In the genomic region with DNA sequence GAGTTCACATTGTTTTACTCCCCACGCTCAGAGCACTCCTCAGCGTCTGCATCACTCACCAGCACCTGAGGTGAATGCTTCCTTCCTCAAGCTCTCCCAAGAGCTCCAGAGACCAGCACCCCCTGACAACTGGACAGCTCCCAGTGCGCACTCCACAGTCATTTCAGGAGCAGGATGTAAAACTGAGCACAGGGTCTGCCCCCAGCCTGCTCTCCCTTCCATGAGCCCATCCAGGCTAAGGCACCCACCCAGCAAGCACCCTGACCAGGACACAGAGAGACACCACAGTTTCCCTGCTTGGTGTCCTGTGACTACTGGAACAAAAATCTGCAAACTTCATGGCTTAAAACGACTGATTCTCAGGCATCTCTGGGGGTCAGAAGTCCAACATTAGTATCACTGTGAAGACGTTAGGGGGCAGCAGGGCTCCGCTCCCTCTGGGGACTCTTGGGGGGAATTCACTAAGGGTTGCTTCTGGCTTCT, we compare ENCODE assay signal across 9 cellular contexts. TPM values are rescaled to one million over a fixed set of nuclear protein-coding genes. Genes with fewer than 3 reads are reported as not detected.
DNase-seq lines count a peak whose midpoint lies in the region; ATAC-seq and TF ChIP-seq lines count a peak whose summit lies in the region.
"Had no signal": no experiment of that assay in that cellular context is flagged by ENCODE, and none has a peak within 500 bp of the region (broad histone marks: within the 10 kb centered on the region; RNA-seq: fewer than 3 reads in every experiment).

No MANE protein-coding gene starts in this region.

- intact Hi-C loops in activated T-helper 1 cell treated with anti-CD3 and anti-CD28 coated beads, Interleukin-12 subunit alpha, Interleukin-12 subunit beta, Interleukin-2, Interleukin-4 antibody, amounts not matched to agents 30 ng/mL and 10 ng/mL and 1 ng/mL, durations not matched to agents 14 hours and 24 hours and 36 hours (cut with micrococcal nuclease) = loop anchor here (5.0 kb wide), 1 partner anchor 293 kb away; the partner anchor contains the start of gene BEST1

- H3K9me3 Mint-ChIP-seq in activated T-helper 1 cell treated with anti-CD3 and anti-CD28 coated beads, Interleukin-12 subunit alpha, Interleukin-12 subunit beta, Interleukin-2, Interleukin-4 antibody, amounts not matched to agents 30 ng/mL and 10 ng/mL and 1 ng/mL, durations not matched to agents 14 hours and 24 hours and 36 hours = peaks cover 11% of the 10 kb centered on the region
- peaks cover 4 to 12% (median 9%) of the 10 kb centered on the region in 6 donors for H3K9me3 Mint-ChIP-seq in immature natural killer cell

- DNase-seq in GM20000 (ENCODE audit: low spot score) (peak; percentile 36), NCI-H82 treated with DMSO at 0.1 percent for 48 hours (lab: John Stamatoyannopoulos, UW; ENCODE audit: unreplicated experiment) (peak; percentile 1), ecto neural progenitor cell (ENCODE audit: low spot score) (peak; percentile 72), retinal pigment epithelial cell (ENCODE audit: low read depth) (no peak), immature natural killer cell (no peak)
- DNase-seq in activated T-helper 1 cell treated with anti-CD3 and anti-CD28 coated beads, Interleukin-12 subunit alpha, Interleukin-12 subunit beta, Interleukin-2, Interleukin-4 antibody, amounts not matched to agents 30 ng/mL and 10 ng/mL and 1 ng/mL, durations not matched to agents 14 hours and 24 hours and 36 hours (ENCODE audit: low spot score) = no peak
- DNase-seq: cortex of kidney had no signal

- TF ChIP-seq CTCF in GM20000 (IDR thresholded peaks at IDR 0.05; ENCODE audit: extremely low read depth, missing control alignments) (peak; percentile 2), retinal pigment epithelial cell (conservative IDR thresholded peaks at IDR 0.05; ENCODE audit: low read depth, low read length) (peak; percentile 46)

- H3K27ac Mint-ChIP-seq in activated T-helper 1 cell treated with anti-CD3 and anti-CD28 coated beads, Interleukin-12 subunit alpha, Interleukin-12 subunit beta, Interleukin-2, Interleukin-4 antibody, amounts not matched to agents 30 ng/mL and 10 ng/mL and 1 ng/mL, durations not matched to agents 14 hours and 24 hours and 36 hours = no peak overlapping the region
- no peak overlapping the region for H3K27ac Mint-ChIP-seq in immature natural killer cell

- H3K36me3 Mint-ChIP-seq in activated T-helper 1 cell treated with anti-CD3 and anti-CD28 coated beads, Interleukin-12 subunit alpha, Interleukin-12 subunit beta, Interleukin-2, Interleukin-4 antibody, amounts not matched to agents 30 ng/mL and 10 ng/mL and 1 ng/mL, durations not matched to agents 14 hours and 24 hours and 36 hours (ENCODE audit: low read depth) = no peaks in the 10 kb centered on the region
- H3K36me3 Mint-ChIP-seq in immature natural killer cell = peaks cover 0 to 9% (median 0%) of the 10 kb centered on the region in 3 donors

- no peaks in the 10 kb centered on the region for H3K4me1 Mint-ChIP-seq in activated T-helper 1 cell treated with anti-CD3 and anti-CD28 coated beads, Interleukin-12 subunit alpha, Interleukin-12 subunit beta, Interleukin-2, Interleukin-4 antibody, amounts not matched to agents 30 ng/mL and 10 ng/mL and 1 ng/mL, durations not matched to agents 14 hours and 24 hours and 36 hours (ENCODE audit: low read depth)
- no peaks in the 10 kb centered on the region for H3K4me1 Mint-ChIP-seq in immature natural killer cell

- no peak overlapping the region for H3K4me3 Mint-ChIP-seq in activated T-helper 1 cell treated with anti-CD3 and anti-CD28 coated beads, Interleukin-12 subunit alpha, Interleukin-12 subunit beta, Interleukin-2, Interleukin-4 antibody, amounts not matched to agents 30 ng/mL and 10 ng/mL and 1 ng/mL, durations not matched to agents 14 hours and 24 hours and 36 hours
- H3K4me3 Mint-ChIP-seq in immature natural killer cell = no peak overlapping the region

- ATAC-seq in GM21390 (IDR thresholded peaks at IDR 0.05; ENCODE audit: unreplicated experiment) = no peak

- no peak overlapping the region for H3K4me3 ChIP-seq in retinal pigment epithelial cell (ENCODE audit: low read length)

- peaks cover 9% of the 10 kb centered on the region for H3K27me3 Mint-ChIP-seq in activated T-helper 1 cell treated with anti-CD3 and anti-CD28 coated beads, Interleukin-12 subunit alpha, Interleukin-12 subunit beta, Interleukin-2, Interleukin-4 antibody, amounts not matched to agents 30 ng/mL and 10 ng/mL and 1 ng/mL, durations not matched to agents 14 hours and 24 hours and 36 hours (ENCODE audit: insufficient read depth)
- H3K27me3 Mint-ChIP-seq in immature natural killer cell (ENCODE audit: low read depth in 3 of 3) = peaks cover 6 to 21% (median 8%) of the 10 kb centered on the region in 3 donors

RNA-seq across cellular contexts. Expression of gene SCGB1D2, which starts 3.3 kb away (rescaled TPM):
- not detected in 2 replicates for total RNA-seq in activated T-helper 1 cell treated with anti-CD3 and anti-CD28 coated beads, Interleukin-12 subunit alpha, Interleukin-12 subunit beta, Interleukin-2, Interleukin-4 antibody, amounts not matched to agents 30 ng/mL and 10 ng/mL and 1 ng/mL, durations not matched to agents 14 hours and 24 hours and 36 hours
- not detected for polyA plus RNA-seq in immature natural killer cell
- total RNA-seq: pulmonary artery endothelial cell had no signal

RNA-seq across cellular contexts. Expression of gene SCGB2A2, which starts 24.6 kb away (rescaled TPM):
- total RNA-seq in activated T-helper 1 cell treated with anti-CD3 and anti-CD28 coated beads, Interleukin-12 subunit alpha, Interleukin-12 subunit beta, Interleukin-2, Interleukin-4 antibody, amounts not matched to agents 30 ng/mL and 10 ng/mL and 1 ng/mL, durations not matched to agents 14 hours and 24 hours and 36 hours = not detected in 2 replicates
- polyA plus RNA-seq in immature natural killer cell = not detected
- total RNA-seq: pulmonary artery endothelial cell had no signal

RNA-seq across cellular contexts. Expression of gene SCGB2A1, which starts 36.8 kb away (rescaled TPM):
- total RNA-seq in activated T-helper 1 cell treated with anti-CD3 and anti-CD28 coated beads, Interleukin-12 subunit alpha, Interleukin-12 subunit beta, Interleukin-2, Interleukin-4 antibody, amounts not matched to agents 30 ng/mL and 10 ng/mL and 1 ng/mL, durations not matched to agents 14 hours and 24 hours and 36 hours = not detected in 2 replicates
- not detected for polyA plus RNA-seq in immature natural killer cell
- total RNA-seq: pulmonary artery endothelial cell had no signal

RNA-seq across cellular contexts. Expression of gene SCGB1D4, which starts 53.6 kb away (rescaled TPM):
- not detected in 2 replicates for total RNA-seq in activated T-helper 1 cell treated with anti-CD3 and anti-CD28 coated beads, Interleukin-12 subunit alpha, Interleukin-12 subunit beta, Interleukin-2, Interleukin-4 antibody, amounts not matched to agents 30 ng/mL and 10 ng/mL and 1 ng/mL, durations not matched to agents 14 hours and 24 hours and 36 hours
- not detected for polyA plus RNA-seq in immature natural killer cell
- total RNA-seq: pulmonary artery endothelial cell had no signal

RNA-seq across cellular contexts. Expression of gene SCGB1D1, which starts 55.3 kb away (rescaled TPM):
- not detected in 2 replicates for total RNA-seq in activated T-helper 1 cell treated with anti-CD3 and anti-CD28 coated beads, Interleukin-12 subunit alpha, Interleukin-12 subunit beta, Interleukin-2, Interleukin-4 antibody, amounts not matched to agents 30 ng/mL and 10 ng/mL and 1 ng/mL, durations not matched to agents 14 hours and 24 hours and 36 hours
- polyA plus RNA-seq in immature natural killer cell = not detected
- total RNA-seq: pulmonary artery endothelial cell had no signal

Comparison
In these comparisons a context has a peak if more than half of its experiments do, and no peak if none do; other contexts are left out.
1. DNase-seq: peak in GM20000 (single experiment), NCI-H82 treated with DMSO at 0.1 percent for 48 hours (single experiment) and ecto neural progenitor cell (single experiment); none in retinal pigment epithelial cell (single experiment), activated T-helper 1 cell treated with anti-CD3 and anti-CD28 coated beads, Interleukin-12 subunit alpha, Interleukin-12 subunit beta, Interleukin-2, Interleukin-4 antibody, amounts not matched to agents 30 ng/mL and 10 ng/mL and 1 ng/mL, durations not matched to agents 14 hours and 24 hours and 36 hours (single experiment) and immature natural killer cell (0 of 3).